ENCODE assay signal across 2 cellular contexts in the genomic region with DNA sequence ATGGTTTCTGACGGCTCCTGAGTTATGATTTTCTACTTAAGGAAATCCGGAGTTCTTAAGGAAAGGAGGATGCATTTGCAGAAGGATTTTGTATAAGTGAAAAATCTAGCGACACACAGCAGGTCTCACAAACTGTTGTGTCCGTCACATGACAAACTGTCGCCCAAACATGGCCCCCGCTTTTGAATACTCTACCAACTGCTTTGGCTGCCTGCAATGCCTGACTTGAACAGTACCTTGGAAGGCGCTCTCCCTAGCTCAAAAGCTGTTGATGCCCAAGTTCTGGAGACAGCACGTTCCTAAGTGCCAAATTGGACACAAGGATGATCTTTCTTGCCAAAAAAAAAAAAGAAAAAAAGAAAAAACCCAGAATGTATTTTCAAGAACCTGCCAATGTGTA.
A peak's percentile ranks its signal among the peaks of the same experiment; 100 is the strongest.
TF ChIP-seq lines count a peak whose summit lies in the region.

No MANE protein-coding gene starts in this region.

TF ChIP-seq in H1, 55 proteins besides CTCF, POLR2A, EP300 and RAD21 (continued from another document):
- TF ChIP-seq, protein P1, sequence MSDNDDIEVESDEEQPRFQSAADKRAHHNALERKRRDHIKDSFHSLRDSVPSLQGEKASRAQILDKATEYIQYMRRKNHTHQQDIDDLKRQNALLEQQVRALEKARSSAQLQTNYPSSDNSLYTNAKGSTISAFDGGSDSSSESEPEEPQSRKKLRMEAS (IDR thresholded peaks at IDR 0.05), result no peak
- TF ChIP-seq SIRT6 (IDR thresholded peaks at IDR 0.05; ENCODE audit: low read length) (no peak), YY1 (IDR thresholded peaks at IDR 0.05; ENCODE audit: low read depth, low read length) (0 out of 2 replicates have a peak, but pooled peaks have one; percentile 49)
- TF ChIP-seq, protein P2, sequence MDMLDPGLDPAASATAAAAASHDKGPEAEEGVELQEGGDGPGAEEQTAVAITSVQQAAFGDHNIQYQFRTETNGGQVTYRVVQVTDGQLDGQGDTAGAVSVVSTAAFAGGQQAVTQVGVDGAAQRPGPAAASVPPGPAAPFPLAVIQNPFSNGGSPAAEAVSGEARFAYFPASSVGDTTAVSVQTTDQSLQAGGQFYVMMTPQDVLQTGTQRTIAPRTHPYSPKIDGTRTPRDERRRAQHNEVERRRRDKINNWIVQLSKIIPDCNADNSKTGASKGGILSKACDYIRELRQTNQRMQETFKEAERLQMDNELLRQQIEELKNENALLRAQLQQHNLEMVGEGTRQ (IDR thresholded peaks at IDR 0.05; ENCODE audit: low read length), result peak; percentile 51

TF ChIP-seq in GM12891, 5 proteins besides CTCF, POLR2A, EP300 and RAD21 (continued from another document):
- no peak for TF ChIP-seq POU2F2 (IDR thresholded peaks at IDR 0.05; ENCODE audit: low read depth, low read length)
